22 cellular contexts compared by ENCODE assay signal in genomic region chr2:6794484-6794883, GRCh38.
"Had no signal": no experiment of that assay in that cellular context is flagged by ENCODE, and none has a peak within 500 bp of the region (broad histone marks: within the 10 kb centered on the region; RNA-seq: fewer than 3 reads in every experiment).

No MANE protein-coding gene starts in this region.

- H3K4me2 ChIP-seq: neural progenitor cell had no signal

- ATAC-seq: natural killer cell; sciatic nerve; stimulated activated effector memory CD8-positive, alpha-beta T cell treated with anti-CD3 and anti-CD28 coated beads, Interleukin-12 subunit alpha, Interleukin-12 subunit beta, amount 100 ng/mL, for 72 hours had no signal

- H2AFZ ChIP-seq: neural progenitor cell had no signal

- H3K36me3 ChIP-seq: left ventricle myocardium inferior, neural progenitor cell, neutrophil, right atrium auricular region, spleen, suprapubic skin, thoracic aorta, tibial artery, uterus had no signal

- H3K4me3 ChIP-seq: left ventricle myocardium inferior, lung, neural progenitor cell, right atrium auricular region, spleen, suprapubic skin, thoracic aorta, tibial artery, uterus had no signal

- H3K27ac ChIP-seq: left ventricle myocardium inferior, neural progenitor cell, neutrophil, right atrium auricular region, spleen, suprapubic skin, thoracic aorta, tibial artery, uterus had no signal

- FAIRE-seq: islet of Langerhans, small intestine had no signal

- H3K9ac ChIP-seq: neural progenitor cell had no signal

- H3K9me3 ChIP-seq: left ventricle myocardium inferior, neutrophil, right atrium auricular region, spleen, suprapubic skin, thoracic aorta, tibial artery, uterus had no signal

- H3K4me1 ChIP-seq: left ventricle myocardium inferior, neural progenitor cell, right atrium auricular region, spleen, suprapubic skin, tibial artery, uterus had no signal

- H3K27me3 ChIP-seq: neural progenitor cell, right atrium auricular region, spleen, suprapubic skin, uterus had no signal

- DNase-seq: hypothalamus; immature natural killer cell; left ventricle myocardium inferior; naive B cell; natural killer cell; nephron progenitor cell; occipital lobe; small intestine; spleen; stimulated activated CD4-positive, alpha-beta T cell treated with anti-CD3 and anti-CD28 coated beads, Interleukin-4, amount 100 ng/mL, for 24 hours; stimulated activated naive CD4-positive, alpha-beta T cell; tibial artery; uterus had no signal
